In genomic region chr7:151406051-151406875, GRCh38 we compare ENCODE assay signal across 17 cellular contexts. TPM values are rescaled to one million over a fixed set of nuclear protein-coding genes. Genes with fewer than 3 reads are reported as not detected.
A peak's percentile ranks its signal among the peaks of the same experiment; 100 is the strongest.
DNase-seq lines count a peak whose midpoint lies in the region; ATAC-seq and TF ChIP-seq lines count a peak whose summit lies in the region.
"Had no signal": no experiment of that assay in that cellular context is flagged by ENCODE, and none has a peak within 500 bp of the region (broad histone marks: within the 10 kb centered on the region; RNA-seq: fewer than 3 reads in every experiment).

No MANE protein-coding gene starts in this region.

- intact Hi-C loops in CD8-positive, alpha-beta T cell (cut with DNase I, micrococcal nuclease): no loop called here
- intact Hi-C loops in sigmoid colon (cut with DNase I): no loop called here

- no peaks in the 10 kb centered on the region for H3F3A ChIP-seq in SK-N-SH (replicated peaks; ENCODE audit: insufficient read depth)

- POLR2A ChIA-PET in CD8-positive, alpha-beta T cell (lab: Charles Lee): no interaction called here
- POLR2A ChIA-PET in SK-N-SH (lab: Yijun Ruan, JAX): no interaction called here

- H3K27ac ChIP-seq in CD8-positive, alpha-beta T cell (ENCODE audit: low read depth, low read length): no peak overlapping the region
- no peak overlapping the region for H3K27ac ChIP-seq in SK-N-SH (ENCODE audit: low read depth in 2 of 2, low read length in 1 of 2)
- peak overlapping the region in 3 of 4 donors; percentile 14 to 47 (median 37) for H3K27ac ChIP-seq in sigmoid colon

- TF ChIP-seq RAD21 in SK-N-SH (IDR thresholded peaks at IDR 0.05; ENCODE audit: low read length): no peak

- peak overlapping the region; percentile 41 for H3K27ac Mint-ChIP-seq in CD8-positive, alpha-beta T cell
- peak overlapping the region; percentile 68 for H3K27ac Mint-ChIP-seq in memory B cell

- ATAC-seq in CD8-positive, alpha-beta T cell: no peak
- no peak for ATAC-seq in memory B cell (ENCODE audit: low read depth)
- ATAC-seq in HG03045 (IDR thresholded peaks at IDR 0.05; ENCODE audit: unreplicated experiment): no peak
- ATAC-seq: Panc1 had no signal

- no peak for DNase-seq in CD8-positive, alpha-beta T cell
- DNase-seq in SK-N-SH (peak; percentile 30), memory B cell (ENCODE audit: low spot score in 2 of 2) (no peak), sigmoid colon (peak; percentile 53), mesenteric fat pad (ENCODE audit: low spot score) (no peak), NCI-H446 treated with DMSO at 0.1 percent for 48 hours (lab: John Stamatoyannopoulos, UW) (no peak)
- DNase-seq: AML-193, DMS 273 treated with DMSO at 0.1 percent for 48 hours, Kasumi-1, NCI-H1105 treated with DMSO at 0.1 percent for 48 hours, NCI-H187, NCI-H82, Right ventricle myocardium superior had no signal

- WGBS in SK-N-SH (ENCODE audit: low lambda C conversion rate): 85% methylated on average over 24 of the region's 24 CpGs
- 91 to 93% methylated on average over 24 of the region's 24 CpGs for WGBS in sigmoid colon, 2 donors

- no peaks in the 10 kb centered on the region for H3K79me2 ChIP-seq in SK-N-SH (ENCODE audit: insufficient read depth)

- peaks cover 23% of the 10 kb centered on the region for H3K4me1 ChIP-seq in CD8-positive, alpha-beta T cell (ENCODE audit: insufficient read depth, low read length)
- peaks cover 0 to 19% of the 10 kb centered on the region in 2 experiments; a peak in 2 of 4 replicates for H3K4me1 ChIP-seq in SK-N-SH (ENCODE audit: control insufficient read depth in 1 of 2, insufficient read depth in 2 of 2, low read depth in 1 of 2, low read length in 1 of 2)
- peaks cover 0 to 22% (median 17%) of the 10 kb centered on the region in 4 donors for H3K4me1 ChIP-seq in sigmoid colon

- peaks cover 23% of the 10 kb centered on the region for H3K4me1 Mint-ChIP-seq in CD8-positive, alpha-beta T cell (ENCODE audit: low read depth)
- peaks cover 9% of the 10 kb centered on the region for H3K4me1 Mint-ChIP-seq in memory B cell

- H3K4me3 Mint-ChIP-seq in CD8-positive, alpha-beta T cell: no peak overlapping the region
- H3K4me3 Mint-ChIP-seq in memory B cell: no peak overlapping the region
- H3K4me3 Mint-ChIP-seq: H9 had no signal

- no peak overlapping the region for H3K9ac ChIP-seq in SK-N-SH

- no peak overlapping the region for H3K4me2 ChIP-seq in SK-N-SH

- no peaks in the 10 kb centered on the region for H3K9me2 ChIP-seq in SK-N-SH

- no peak for TF ChIP-seq POLR2A in sigmoid colon (IDR thresholded peaks at IDR 0.05)

- TF ChIP-seq EP300 in SK-N-SH (IDR thresholded peaks at IDR 0.05; ENCODE audit: borderline replicate concordance in 1 of 2, low read depth in 1 of 2, low read length in 1 of 2) (no peak), sigmoid colon (IDR thresholded peaks at IDR 0.05) (no peak)

- H3K36me3 Mint-ChIP-seq in CD8-positive, alpha-beta T cell: no peaks in the 10 kb centered on the region
- H3K36me3 Mint-ChIP-seq in memory B cell: no peaks in the 10 kb centered on the region

- H3K9me3 ChIP-seq in CD8-positive, alpha-beta T cell (ENCODE audit: low read length): no peaks in the 10 kb centered on the region
- no peaks in the 10 kb centered on the region for H3K9me3 ChIP-seq in SK-N-SH
- no peaks in the 10 kb centered on the region for H3K9me3 ChIP-seq in sigmoid colon

- no peaks in the 10 kb centered on the region for H3K36me3 ChIP-seq in CD8-positive, alpha-beta T cell (ENCODE audit: insufficient read depth, low read length)
- H3K36me3 ChIP-seq in SK-N-SH (replicated peaks in 1 of 2; ENCODE audit: control insufficient read depth in 1 of 2, insufficient read depth in 2 of 2, low read length in 1 of 2): no peaks in the 10 kb centered on the region
- H3K36me3 ChIP-seq in sigmoid colon: no peaks in the 10 kb centered on the region

- peaks cover 11% of the 10 kb centered on the region for H3K27me3 ChIP-seq in CD8-positive, alpha-beta T cell (ENCODE audit: insufficient read depth, low read length)
- H3K27me3 ChIP-seq in SK-N-SH (ENCODE audit: insufficient read depth) (peaks cover 31% of the 10 kb centered on the region), sigmoid colon (peaks cover 22 to 37% (median 36%) of the 10 kb centered on the region in 3 donors)

- H3K9me3 Mint-ChIP-seq in CD8-positive, alpha-beta T cell: no peaks in the 10 kb centered on the region
- no peaks in the 10 kb centered on the region for H3K9me3 Mint-ChIP-seq in memory B cell

- no peak overlapping the region for H2AFZ ChIP-seq in SK-N-SH (ENCODE audit: low read depth)

- H3K4me3 ChIP-seq in CD8-positive, alpha-beta T cell (ENCODE audit: low read depth, low read length): no peak overlapping the region
- no peak overlapping the region for H3K4me3 ChIP-seq in SK-N-SH (ENCODE audit: low read depth in 2 of 2, low read length in 1 of 2)
- H3K4me3 ChIP-seq in sigmoid colon: no peak overlapping the region

- no peak for TF ChIP-seq CTCF in CD8-positive, alpha-beta T cell (IDR thresholded peaks at IDR 0.05)
- TF ChIP-seq CTCF in SK-N-SH (IDR thresholded peaks at IDR 0.05) (no peak), sigmoid colon (IDR thresholded peaks at IDR 0.05) (no peak)

- CTCF ChIA-PET in CD8-positive, alpha-beta T cell (lab: Charles Lee): interaction anchor here (0.7 to 1.1 kb wide), 2 partner anchors 9 to 42 kb away, joined by 3 to 4 read pairs; no protein-coding TSS in a partner anchor
- CTCF ChIA-PET in SK-N-SH (lab: Yijun Ruan, JAX): interaction anchor here (1.0 to 2.1 kb wide), 3 partner anchors 35 to 162 kb away, joined by 3 to 8 read pairs (median 6); no protein-coding TSS in a partner anchor

- no peaks in the 10 kb centered on the region for H4K20me1 ChIP-seq in SK-N-SH (ENCODE audit: insufficient read depth)

- H3K27me3 Mint-ChIP-seq in CD8-positive, alpha-beta T cell (ENCODE audit: low read depth): peaks cover 13% of the 10 kb centered on the region
- peaks cover 20% of the 10 kb centered on the region for H3K27me3 Mint-ChIP-seq in memory B cell

TF ChIP-seq in SK-N-SH, 30 proteins besides CTCF, POLR2A, EP300 and RAD21:
- TF ChIP-seq RCOR1 (IDR thresholded peaks at IDR 0.05; ENCODE audit: low read length) (no peak), SIN3A (IDR thresholded peaks at IDR 0.05; ENCODE audit: borderline replicate concordance, low read depth, low read length) (no peak), SMC3 (IDR thresholded peaks at IDR 0.05; ENCODE audit: low read depth, low read length) (no peak), YY1 (IDR thresholded peaks at IDR 0.05; ENCODE audit: low read depth) (no peak), JUND (IDR thresholded peaks at IDR 0.05) (no peak), IRF3 (IDR thresholded peaks at IDR 0.05; ENCODE audit: low read depth, low read length) (no peak), NFIC (IDR thresholded peaks at IDR 0.05; ENCODE audit: borderline replicate concordance) (no peak), POLR2AphosphoS5 (IDR thresholded peaks at IDR 0.05; ENCODE audit: low read depth, low read length) (no peak), FOXM1 (IDR thresholded peaks at IDR 0.05; ENCODE audit: low read depth) (no peak), TCF12 (IDR thresholded peaks at IDR 0.05) (no peak)

RNA-seq across cellular contexts. Expression of gene WDR86, which starts 3.6 kb away (rescaled TPM):
- 1 to 10 TPM; 5.7 to 6.5 TPM for total RNA-seq in CD8-positive, alpha-beta T cell
- 1.0 and 2.5 TPM in 2 replicates for polyA plus RNA-seq in SK-N-SH (2012; rRNA removed)
- 0.45 and 0.84 TPM in 2 replicates for polyA plus RNA-seq in SK-N-SH (2012; cell fraction: cytosol; rRNA removed)
- polyA plus RNA-seq in SK-N-SH (2012; cell fraction: nucleus; rRNA removed): 9.5 and 16.8 TPM in 2 replicates
- total RNA-seq in sigmoid colon: 10 to 100 TPM; 14.4 to 23.8 (median 16.9) TPM
- 1 to 10 TPM in 2 of 3 donors, under 1 TPM in 1; 0.46 to 4.2 (median 2.1) TPM for polyA plus RNA-seq in sigmoid colon
- total RNA-seq in mesenteric fat pad: 19.4 TPM
- total RNA-seq: NCI-H460 had no signal

RNA-seq across cellular contexts. Expression of gene CRYGN, which starts 33.7 kb away (rescaled TPM):
- not detected for total RNA-seq in CD8-positive, alpha-beta T cell
- polyA plus RNA-seq in SK-N-SH (2012; rRNA removed) (not detected in 2 replicates), sigmoid colon (under 1 TPM in 2 of 3 donors, not detected in 1; 0.17 to 0.60 TPM)
- 0.03 TPM in 1 of 2 replicates, not detected in the other for polyA plus RNA-seq in SK-N-SH (2012; cell fraction: cytosol; rRNA removed)
- 0.06 TPM in 1 of 2 replicates, not detected in the other for polyA plus RNA-seq in SK-N-SH (2012; cell fraction: nucleus; rRNA removed)
- total RNA-seq in sigmoid colon (1 to 10 TPM in 2 of 4 donors, not detected in 2; 1.4 to 1.8 TPM), mesenteric fat pad (1.5 TPM)

Comparison
In these comparisons a context has a peak if more than half of its experiments do, and no peak if none do; other contexts are left out.
1. DNase-seq: peak in SK-N-SH (single experiment) and sigmoid colon (single experiment); none in CD8-positive, alpha-beta T cell (0 of 7), memory B cell (0 of 2), mesenteric fat pad (single experiment) and NCI-H446 treated with DMSO at 0.1 percent for 48 hours (single experiment).
2. H3K27ac ChIP-seq: peak in sigmoid colon (3 of 4); none in CD8-positive, alpha-beta T cell (single experiment) and SK-N-SH (0 of 2).